ENCODE assay signal across 31 cellular contexts in genomic region chr11:118597556-118597955, GRCh38.
"Had no signal": no experiment of that assay in that cellular context is flagged by ENCODE, and none has a peak within 500 bp of the region (broad histone marks: within the 10 kb centered on the region; RNA-seq: fewer than 3 reads in every experiment).

No MANE protein-coding gene starts in this region.

- H3K4me1 ChIP-seq: colonic mucosa, neural progenitor cell had no signal

- H3K9me3 Mint-ChIP-seq: activated naive CD4-positive, alpha-beta T cell treated with anti-CD3 and anti-CD28 coated beads, Interleukin-2, amount 10 ng/mL, durations not matched to agents 7 days and 5 days; activated naive CD8-positive, alpha-beta T cell treated with anti-CD3 and anti-CD28 coated beads, Interleukin-2, amount 50 U/mL, for 24 hours; activated T-helper 1 cell treated with anti-CD3 and anti-CD28 coated beads, Interleukin-12 subunit alpha, Interleukin-12 subunit beta, Interleukin-2, Interleukin-4 antibody, amounts not matched to agents 30 ng/mL and 10 ng/mL and 1 ng/mL, durations not matched to agents 14 hours and 24 hours and 36 hours; effector memory CD8-positive, alpha-beta T cell; mesothelial cell of epicardium; naive B cell; neural progenitor cell had no signal

- H3K9ac ChIP-seq: neural progenitor cell had no signal

- H3K4me3 Mint-ChIP-seq: activated CD8-positive, alpha-beta memory T cell treated with anti-CD3 and anti-CD28 coated beads, Interleukin-2, amount 10 ng/mL, durations not matched to agents 7 days and 5 days; activated naive CD4-positive, alpha-beta T cell treated with anti-CD3 and anti-CD28 coated beads, Interleukin-2, amount 10 ng/mL, durations not matched to agents 7 days and 5 days; activated naive CD8-positive, alpha-beta T cell treated with anti-CD3 and anti-CD28 coated beads, Interleukin-2, amount 50 U/mL, for 24 hours; activated T-helper 1 cell treated with anti-CD3 and anti-CD28 coated beads, Interleukin-12 subunit alpha, Interleukin-12 subunit beta, Interleukin-2, Interleukin-4 antibody, amounts not matched to agents 30 ng/mL and 10 ng/mL and 1 ng/mL, durations not matched to agents 14 hours and 24 hours and 36 hours; effector memory CD8-positive, alpha-beta T cell; mesothelial cell of epicardium; naive B cell; neural progenitor cell; T-helper 17 cell had no signal

- H3K27ac ChIP-seq: colonic mucosa, gastrocnemius medialis, hepatocyte, neural progenitor cell, upper lobe of left lung, WERI-Rb-1 had no signal

- H3K4me3 ChIP-seq: colonic mucosa, gastrocnemius medialis, hepatocyte, neural progenitor cell, upper lobe of left lung, vagina had no signal

- H3K27ac Mint-ChIP-seq: activated CD8-positive, alpha-beta memory T cell treated with anti-CD3 and anti-CD28 coated beads, Interleukin-2, amount 10 ng/mL, durations not matched to agents 7 days and 5 days; activated naive CD4-positive, alpha-beta T cell treated with anti-CD3 and anti-CD28 coated beads, Interleukin-2, amount 10 ng/mL, durations not matched to agents 7 days and 5 days; activated naive CD8-positive, alpha-beta T cell treated with anti-CD3 and anti-CD28 coated beads, Interleukin-2, amount 50 U/mL, for 24 hours; activated T-helper 1 cell treated with anti-CD3 and anti-CD28 coated beads, Interleukin-12 subunit alpha, Interleukin-12 subunit beta, Interleukin-2, Interleukin-4 antibody, amounts not matched to agents 30 ng/mL and 10 ng/mL and 1 ng/mL, durations not matched to agents 14 hours and 24 hours and 36 hours; mesothelial cell of epicardium; neural progenitor cell; T-helper 17 cell had no signal

- DNase-seq: activated CD4-positive, alpha-beta T cell treated with anti-CD3 and anti-CD28 coated beads for 48 hours; activated CD4-positive, alpha-beta T cell treated with anti-CD3 and anti-CD28 coated beads, Interleukin-2, amount 50 U/mL, for 48 hours; activated CD8-positive, alpha-beta memory T cell treated with anti-CD3 and anti-CD28 coated beads, Interleukin-2, amount 10 ng/mL, durations not matched to agents 7 days and 5 days; activated effector memory CD4-positive, alpha-beta T cell treated with anti-CD3 and anti-CD28 coated beads, Interleukin-2, amount 50 U/mL, for 16 hours; activated naive CD4-positive, alpha-beta T cell treated with anti-CD3 and anti-CD28 coated beads, Interleukin-2, amount 10 ng/mL, durations not matched to agents 7 days and 5 days; activated naive CD8-positive, alpha-beta T cell treated with anti-CD3 and anti-CD28 coated beads, Interleukin-2, amount 50 U/mL, for 24 hours; activated T-cell treated with anti-CD3 and anti-CD28 coated beads for 4 hours; amygdala; cerebellar nuclear complex; colonic mucosa; effector memory CD8-positive, alpha-beta T cell; erythroblast; gastrocnemius medialis; islet precursor cell; mammary epithelial cell; naive B cell; occipital lobe; right cardiac atrium; stimulated activated CD4-positive, alpha-beta T cell treated with anti-CD3 and anti-CD28 coated beads, Interleukin-2, amount 100 ng/mL, for 48 hours; stimulated activated naive CD8-positive, alpha-beta T cell treated with anti-CD3 and anti-CD28 coated beads, Interleukin-15, Interleukin-2, amounts not matched to agents 100 U/mL and 50 U/mL, for 24 hours; SW 1271; T-helper 17 cell; T1000; upper lobe of left lung; WERI-Rb-1 had no signal

- H3K27me3 ChIP-seq: colonic mucosa, gastrocnemius medialis, hepatocyte, neural progenitor cell, upper lobe of left lung, vagina had no signal

- H3K9me3 ChIP-seq: colonic mucosa, gastrocnemius medialis, upper lobe of left lung, vagina had no signal

- H3K4me1 Mint-ChIP-seq: neural progenitor cell had no signal

- H3K27me3 Mint-ChIP-seq: activated CD8-positive, alpha-beta memory T cell treated with anti-CD3 and anti-CD28 coated beads, Interleukin-2, amount 10 ng/mL, durations not matched to agents 7 days and 5 days; activated naive CD4-positive, alpha-beta T cell treated with anti-CD3 and anti-CD28 coated beads, Interleukin-2, amount 10 ng/mL, durations not matched to agents 7 days and 5 days; activated naive CD8-positive, alpha-beta T cell treated with anti-CD3 and anti-CD28 coated beads, Interleukin-2, amount 50 U/mL, for 24 hours; effector memory CD8-positive, alpha-beta T cell; naive B cell; T-helper 17 cell had no signal

- H3K4me2 ChIP-seq: hepatocyte, neural progenitor cell had no signal

- ATAC-seq: activated CD4-positive, CD25-positive, alpha-beta regulatory T cell treated with anti-CD3 and anti-CD28 coated beads, Interleukin-2, amount 50 U/mL, for 24 hours; activated CD8-positive, alpha-beta memory T cell treated with anti-CD3 and anti-CD28 coated beads, Interleukin-2, amount 10 ng/mL, durations not matched to agents 7 days and 5 days; activated naive CD8-positive, alpha-beta T cell treated with anti-CD3 and anti-CD28 coated beads, Interleukin-2, amount 50 U/mL, for 24 hours; effector memory CD8-positive, alpha-beta T cell; gastrocnemius medialis; right cardiac atrium; stimulated activated naive CD8-positive, alpha-beta T cell treated with anti-CD3 and anti-CD28 coated beads, Interleukin-15, Interleukin-2, amounts not matched to agents 100 U/mL and 50 U/mL, for 24 hours; T-helper 17 cell had no signal
